Comparison of ENCODE assay signal across 11 cellular contexts in genomic region chr1:193538004-193538355, GRCh38.
DNase-seq lines count a peak whose midpoint lies in the region; ATAC-seq and TF ChIP-seq lines count a peak whose summit lies in the region.
"Had no signal": no experiment of that assay in that cellular context is flagged by ENCODE, and none has a peak within 500 bp of the region (broad histone marks: within the 10 kb centered on the region; RNA-seq: fewer than 3 reads in every experiment).

No MANE protein-coding gene starts in this region.

- peak in 1 of 2 donors; percentile 5 for ATAC-seq in activated T-cell treated with anti-CD3 and anti-CD28 coated beads, Interleukin-2, amount 50 U/mL, for 4 hours
- ATAC-seq in GM23338 = no peak
- ATAC-seq: Panc1 had no signal

- H3K36me3 ChIP-seq in GM23338 (ENCODE audit: insufficient read depth) (no peaks in the 10 kb centered on the region), SU-DHL-6 (ENCODE audit: low read length) (no peaks in the 10 kb centered on the region), spleen (no peaks in the 10 kb centered on the region), HAP-1 (replicated peaks) (no peaks in the 10 kb centered on the region)

- H3K27me3 ChIP-seq in GM23338 (ENCODE audit: insufficient read depth) (no peaks in the 10 kb centered on the region), SU-DHL-6 (ENCODE audit: low read length) (no peaks in the 10 kb centered on the region), spleen (replicated peaks in 1 of 7) (no peaks in the 10 kb centered on the region), HAP-1 (ENCODE audit: low read depth) (no peaks in the 10 kb centered on the region)

- WGBS in spleen, 5 donors = 81 to 89% (median 84%) methylated on average over 2 of the region's 2 CpGs

- no peak overlapping the region for H3K4me3 ChIP-seq in GM23338
- H3K4me3 ChIP-seq in SU-DHL-6 (ENCODE audit: insufficient read depth, low read length, poor library complexity, severe bottlenecking) = peak overlapping the region; percentile 28
- H3K4me3 ChIP-seq in spleen = peak overlapping the region in 1 of 8 donors; percentile 24
- H3K4me3 ChIP-seq in HAP-1 = no peak overlapping the region

- H3K4me1 Mint-ChIP-seq in activated T-cell treated with anti-CD3 and anti-CD28 coated beads, Interleukin-2, amount 50 U/mL, for 4 hours (ENCODE audit: low read depth) = peaks cover 59% of the 10 kb centered on the region
- peaks cover 15% of the 10 kb centered on the region for H3K4me1 Mint-ChIP-seq in GM23338

- H3K4me1 ChIP-seq in GM23338 (ENCODE audit: insufficient read depth) (peaks cover 4% of the 10 kb centered on the region; the same call in 1 of the 2 replicates), spleen (peaks cover 3 to 51% (median 24%) of the 10 kb centered on the region in 6 donors), HAP-1 (no peaks in the 10 kb centered on the region)

- no peak for TF ChIP-seq POLR2A in spleen (IDR thresholded peaks at IDR 0.05)

- H3K9me3 ChIP-seq in SU-DHL-6 (ENCODE audit: insufficient read depth, low read length) (no peaks in the 10 kb centered on the region), spleen (no peaks in the 10 kb centered on the region), HAP-1 (no peaks in the 10 kb centered on the region)

- intact Hi-C loops in spleen (cut with DNase I; ENCODE audit: low total_unique reads) = no loop called here

- in situ Hi-C loops in HAP-1 (cut with MboI; ENCODE audit: low sequenced_read_pairs) = no loop called here

- H3K27ac ChIP-seq in GM23338 (ENCODE audit: low read depth) (0 out of 2 replicates have a peak overlapping the region, but pooled peaks have one; percentile 10), SU-DHL-6 (ENCODE audit: low read depth, low read length) (peak overlapping the region; percentile 89), spleen (peak overlapping the region in 7 of 8 donors; percentile 45 to 77 (median 73))

- H3F3A ChIP-seq in GM23338 (replicated peaks; ENCODE audit: low read depth) (no peaks in the 10 kb centered on the region), SU-DHL-6 (ENCODE audit: insufficient read depth) (peaks cover 34% of the 10 kb centered on the region)

- no peaks in the 10 kb centered on the region for H3K9me2 ChIP-seq in GM23338 (ENCODE audit: insufficient read depth)
- no peaks in the 10 kb centered on the region for H3K9me2 ChIP-seq in SU-DHL-6 (replicated peaks; ENCODE audit: insufficient read depth, low read length)

- H3K27ac Mint-ChIP-seq in GM23338 = no peak overlapping the region

- H3K79me2 ChIP-seq in GM23338 (replicated peaks; ENCODE audit: insufficient read depth) = no peaks in the 10 kb centered on the region
- H3K79me2 ChIP-seq in SU-DHL-6 (ENCODE audit: insufficient read depth, low read length) = no peaks in the 10 kb centered on the region

- H4K20me1 ChIP-seq in GM23338 (replicated peaks; ENCODE audit: insufficient read depth) (no peaks in the 10 kb centered on the region), SU-DHL-6 (ENCODE audit: low read depth, low read length) (no peaks in the 10 kb centered on the region)

- no peak overlapping the region for H2AFZ ChIP-seq in GM23338
- no peak overlapping the region for H2AFZ ChIP-seq in SU-DHL-6 (ENCODE audit: low read depth, low read length, severe bottlenecking)

- no peak for DNase-seq in activated T-cell treated with anti-CD3 and anti-CD28 coated beads, Interleukin-2, amount 50 U/mL, for 4 hours
- DNase-seq in activated T-cell treated with anti-CD3 and anti-CD28 coated beads for 4 hours (no peak), GM23338 (ENCODE audit: low spot score) (no peak), spleen (no peak), cerebellar cortex (ENCODE audit: low spot score) (no peak), HAP-1 (ENCODE audit: low spot score in 2 of 2) (no peak), glomerular visceral epithelial cell (ENCODE audit: extremely low spot score) (no peak)
- DNase-seq: head of caudate nucleus, NCI-H187 treated with DMSO at 0.1 percent for 48 hours had no signal

- no peak overlapping the region for H3K4me2 ChIP-seq in GM23338
- peak overlapping the region; percentile 84 for H3K4me2 ChIP-seq in SU-DHL-6 (ENCODE audit: low read depth, low read length, poor library complexity, severe bottlenecking)

- H3K27me3 Mint-ChIP-seq in activated T-cell treated with anti-CD3 and anti-CD28 coated beads, Interleukin-2, amount 50 U/mL, for 4 hours (ENCODE audit: low read depth) = no peaks in the 10 kb centered on the region
- no peaks in the 10 kb centered on the region for H3K27me3 Mint-ChIP-seq in GM23338 (ENCODE audit: insufficient read depth, low read depth, poor library complexity)

- H3K4me3 Mint-ChIP-seq in activated T-cell treated with anti-CD3 and anti-CD28 coated beads, Interleukin-2, amount 50 U/mL, for 4 hours = peak overlapping the region; percentile 45
- H3K4me3 Mint-ChIP-seq in GM23338 = no peak overlapping the region

- no peak overlapping the region for H3K9ac ChIP-seq in SU-DHL-6 (ENCODE audit: low read length)

- H3K9me3 Mint-ChIP-seq in activated T-cell treated with anti-CD3 and anti-CD28 coated beads, Interleukin-2, amount 50 U/mL, for 4 hours = peaks cover 4% of the 10 kb centered on the region
- H3K9me3 Mint-ChIP-seq in GM23338 = no peaks in the 10 kb centered on the region

- no peak for TF ChIP-seq CTCF in GM23338 (conservative IDR thresholded peaks at IDR 0.05; ENCODE audit: low read depth in 2 of 2)
- no peak for TF ChIP-seq CTCF in SU-DHL-6 (IDR thresholded peaks at IDR 0.05; ENCODE audit: insufficient read depth, low read length, poor library complexity, severe bottlenecking)
- TF ChIP-seq CTCF in spleen (IDR thresholded peaks at IDR 0.05 in 8 of 11, conservative IDR thresholded peaks at IDR 0.05 in 3 of 11) = no peak

- no peaks in the 10 kb centered on the region for H3K36me3 Mint-ChIP-seq in activated T-cell treated with anti-CD3 and anti-CD28 coated beads, Interleukin-2, amount 50 U/mL, for 4 hours (ENCODE audit: insufficient read depth)
- H3K36me3 Mint-ChIP-seq in GM23338 (ENCODE audit: low read depth) = no peaks in the 10 kb centered on the region

TF ChIP-seq in GM23338, 12 proteins besides CTCF, POLR2A, EP300 and RAD21 (continues in another document):
- no peak for TF ChIP-seq REST (IDR thresholded peaks at IDR 0.05; ENCODE audit: unreplicated experiment)
- no peak for TF ChIP-seq ZNF114 (CRISPR knock-in tag; IDR thresholded peaks at IDR 0.05)
- TF ChIP-seq CREB1 (CRISPR knock-in tag; IDR thresholded peaks at IDR 0.05; ENCODE audit: low read depth) = no peak
- TF ChIP-seq EZH2phosphoT487 (IDR thresholded peaks at IDR 0.05; ENCODE audit: unreplicated experiment) = no peak
- no peak for TF ChIP-seq JUNB (IDR thresholded peaks at IDR 0.05; ENCODE audit: unreplicated experiment)
- no peak for TF ChIP-seq ETS1 (IDR thresholded peaks at IDR 0.05)
- TF ChIP-seq EZH2 (IDR thresholded peaks at IDR 0.05; ENCODE audit: low read depth, unreplicated experiment) = no peak
- TF ChIP-seq NANOG (IDR thresholded peaks at IDR 0.05; ENCODE audit: borderline replicate concordance) = no peak
- no peak for TF ChIP-seq STAT1 (IDR thresholded peaks at IDR 0.05; ENCODE audit: unreplicated experiment)
- no peak for TF ChIP-seq ZNF331 (CRISPR knock-in tag; IDR thresholded peaks at IDR 0.05; ENCODE audit: low read depth)
- TF ChIP-seq POLR2AphosphoS5 (IDR thresholded peaks at IDR 0.05; ENCODE audit: low read depth) = no peak

Comparison
In these comparisons a context has a peak if more than half of its experiments do, and no peak if none do; other contexts are left out.
1. H3K27ac ChIP-seq: peak in every context shown above with its lines; median percentile 89 in SU-DHL-6; 73 in spleen; 10 in GM23338.